Comparison of ENCODE assay signal across 20 cellular contexts in genomic region chr7:97847791-97848190, GRCh38. TPM values are rescaled to one million over a fixed set of nuclear protein-coding genes. Genes with fewer than 3 reads are reported as not detected.
A peak's percentile ranks its signal among the peaks of the same experiment; 100 is the strongest.
DNase-seq lines count a peak whose midpoint lies in the region; ATAC-seq and TF ChIP-seq lines count a peak whose summit lies in the region.
"Had no signal": no experiment of that assay in that cellular context is flagged by ENCODE, and none has a peak within 500 bp of the region (broad histone marks: within the 10 kb centered on the region; RNA-seq: fewer than 3 reads in every experiment).

No MANE protein-coding gene starts in this region.

- peaks cover 2% of the 10 kb centered on the region; the same call in 1 of the 2 replicates for H3K36me3 ChIP-seq in PC-3 (ENCODE audit: low read depth, low read length)
- H3K36me3 ChIP-seq: SJSA1 had no signal

- H3F3A ChIP-seq in PC-3 (ENCODE audit: low read length, unreplicated experiment), result no peaks in the 10 kb centered on the region

- POLR2A ChIA-PET in PC-3 (lab: Charles Lee; ENCODE audit: unreplicated experiment), result no interaction called here
- POLR2A ChIA-PET in activated CD8-positive, alpha-beta T cell treated with anti-CD3 and anti-CD28 coated beads for 36 hours (lab: Charles Lee), result interaction anchor here (0.6 kb wide), 1 partner anchor 710 kb away, joined by 3 read pairs; no protein-coding TSS in a partner anchor

- no peak overlapping the region for H3K9ac ChIP-seq in PC-3 (ENCODE audit: low read length)

- CTCF ChIA-PET in PC-3 (lab: Charles Lee), result interaction anchor here (0.6 kb wide), 2 partner anchors 11 to 346 kb away, joined by 3 to 4 read pairs; no protein-coding TSS in a partner anchor
- CTCF ChIA-PET in activated CD8-positive, alpha-beta T cell treated with anti-CD3 and anti-CD28 coated beads for 36 hours (lab: Charles Lee), result interaction anchor here (1.1 to 2.6 kb wide), 3 partner anchors 9 to 166 kb away, joined by 3 to 6 read pairs (median 6); no protein-coding TSS in a partner anchor

- no peaks in the 10 kb centered on the region for H3K9me2 ChIP-seq in PC-3 (replicated peaks; ENCODE audit: low read length)

- H3K9me3 ChIP-seq in PC-3 (ENCODE audit: low read length), result no peaks in the 10 kb centered on the region
- H3K9me3 ChIP-seq: SJSA1 had no signal

- BruUV-seq in PC-3 (replicated peaks; lab: Mats Ljungman, UMichigan), result no TSS peak

- no peaks in the 10 kb centered on the region for H4K20me1 ChIP-seq in PC-3 (ENCODE audit: low read length)

- no peak overlapping the region for H3K27ac ChIP-seq in PC-3 (ENCODE audit: low read length)
- H3K27ac ChIP-seq: A549, SJSA1 had no signal

- H3K27ac Mint-ChIP-seq in activated CD8-positive, alpha-beta T cell treated with anti-CD3 and anti-CD28 coated beads for 36 hours, result no peak overlapping the region
- no peak overlapping the region for H3K27ac Mint-ChIP-seq in type B pancreatic cell
- H3K27ac Mint-ChIP-seq: CD14-positive monocyte, GM23338, T-cell had no signal

- H2AFZ ChIP-seq in PC-3 (ENCODE audit: low read length), result no peak overlapping the region
- H2AFZ ChIP-seq: GM23338 had no signal

- H3K4me1 ChIP-seq in PC-3 (ENCODE audit: insufficient read depth, low read length), result no peaks in the 10 kb centered on the region
- H3K4me1 ChIP-seq: A549, SJSA1 had no signal

- H3K79me2 ChIP-seq in PC-3 (ENCODE audit: low read length), result no peaks in the 10 kb centered on the region

- no peak for TF ChIP-seq POLR2A in NB4 (IDR thresholded peaks at IDR 0.05; ENCODE audit: extremely low read depth, insufficient read length)

- TF ChIP-seq CTCF in NB4 (IDR thresholded peaks at IDR 0.05; ENCODE audit: low read depth, low read length), result no peak
- no peak for TF ChIP-seq CTCF in PC-3 (conservative IDR thresholded peaks at IDR 0.05; ENCODE audit: low read depth, low read length)
- TF ChIP-seq CTCF in activated CD8-positive, alpha-beta T cell treated with anti-CD3 and anti-CD28 coated beads for 36 hours (IDR thresholded peaks at IDR 0.05), result no peak
- TF ChIP-seq CTCF in type B pancreatic cell (conservative IDR thresholded peaks at IDR 0.05), result no peak

- peak; percentile 23; the same call in 1 of the 2 replicates for ATAC-seq in PC-3
- no peak for ATAC-seq in activated CD8-positive, alpha-beta T cell treated with anti-CD3 and anti-CD28 coated beads for 36 hours
- no peak for ATAC-seq in HG02678 (IDR thresholded peaks at IDR 0.05; ENCODE audit: unreplicated experiment)
- ATAC-seq: GM23338, T-cell had no signal

- H3K9me3 Mint-ChIP-seq in activated CD8-positive, alpha-beta T cell treated with anti-CD3 and anti-CD28 coated beads for 36 hours, result no peaks in the 10 kb centered on the region
- H3K9me3 Mint-ChIP-seq in type B pancreatic cell, result no peaks in the 10 kb centered on the region
- H3K9me3 Mint-ChIP-seq: T-cell had no signal

- intact Hi-C loops in PC-3 (cut with micrococcal nuclease), result loop anchor here (10.0 kb wide), 1 partner anchor 317 kb away; no protein-coding TSS in a partner anchor
- intact Hi-C loops in activated CD8-positive, alpha-beta T cell treated with anti-CD3 and anti-CD28 coated beads for 36 hours (cut with micrococcal nuclease), result no loop called here

- no peaks in the 10 kb centered on the region for H3K27me3 ChIP-seq in PC-3 (ENCODE audit: low read length)
- H3K27me3 ChIP-seq: SJSA1 had no signal

- no peak overlapping the region for H3K4me3 Mint-ChIP-seq in activated CD8-positive, alpha-beta T cell treated with anti-CD3 and anti-CD28 coated beads for 36 hours
- no peak overlapping the region for H3K4me3 Mint-ChIP-seq in type B pancreatic cell
- H3K4me3 Mint-ChIP-seq: CD14-positive monocyte, GM23338, T-cell had no signal

- H3K27me3 Mint-ChIP-seq in activated CD8-positive, alpha-beta T cell treated with anti-CD3 and anti-CD28 coated beads for 36 hours, result no peaks in the 10 kb centered on the region
- no peaks in the 10 kb centered on the region for H3K27me3 Mint-ChIP-seq in type B pancreatic cell
- H3K27me3 Mint-ChIP-seq: T-cell had no signal

- H3K4me1 Mint-ChIP-seq in activated CD8-positive, alpha-beta T cell treated with anti-CD3 and anti-CD28 coated beads for 36 hours (ENCODE audit: low read depth), result no peaks in the 10 kb centered on the region
- H3K4me1 Mint-ChIP-seq in type B pancreatic cell (ENCODE audit: unreplicated experiment), result no peaks in the 10 kb centered on the region
- H3K4me1 Mint-ChIP-seq: CD14-positive monocyte, GM23338, T-cell had no signal

- peaks cover 24% of the 10 kb centered on the region for H3K36me3 Mint-ChIP-seq in activated CD8-positive, alpha-beta T cell treated with anti-CD3 and anti-CD28 coated beads for 36 hours (ENCODE audit: low read depth)
- peaks cover 12% of the 10 kb centered on the region for H3K36me3 Mint-ChIP-seq in type B pancreatic cell

- H3K4me3 ChIP-seq in NB4 (ENCODE audit: low read depth, low read length) (no peak overlapping the region), PC-3 (ENCODE audit: low read length) (no peak overlapping the region)
- H3K4me3 ChIP-seq: A549, GM23338, SJSA1 had no signal

- H3K4me2 ChIP-seq in PC-3 (ENCODE audit: low read length), result no peak overlapping the region
- H3K4me2 ChIP-seq: A549, GM23338 had no signal

- peak; percentile 46 for DNase-seq in SIG-M5 treated with dmso at 0.1 percent for 504 hours (lab: John Stamatoyannopoulos, UW; ENCODE audit: unreplicated experiment)
- DNase-seq in SIG-M5 (lab: John Stamatoyannopoulos, UW), result no peak
- DNase-seq in NB4 (ENCODE audit: low read depth), result peak; percentile 14
- DNase-seq in PC-3, result no peak
- DNase-seq in activated CD8-positive, alpha-beta T cell treated with anti-CD3 and anti-CD28 coated beads for 36 hours, result no peak
- no peak for DNase-seq in type B pancreatic cell (ENCODE audit: extremely low spot score, unreplicated experiment)
- no peak for DNase-seq in NCI-H1417 (lab: John Stamatoyannopoulos, UW)
- DNase-seq: COR-L47, DMS53, NCI-H1105, NCI-H1930, NCI-H2171, NCI-H446 treated with DMSO at 0.1 percent for 48 hours, T-cell, T1000 had no signal

RNA-seq across cellular contexts. Expression of gene ASNS, which starts 24.4 kb away (rescaled TPM):
- total RNA-seq in PC-3 (2014; rRNA removed) (14.9 and 19.5 TPM in 2 replicates), type B pancreatic cell (ENCODE audit: low replicate concordance) (48.0 and 50.5 TPM in 2 replicates)
- 100 to 1,000 TPM; 226 to 229 TPM for total RNA-seq in activated CD8-positive, alpha-beta T cell treated with anti-CD3 and anti-CD28 coated beads for 36 hours

Comparison
In these comparisons a context has a peak if more than half of its experiments do, and no peak if none do; other contexts are left out.
1. DNase-seq: peak in SIG-M5 treated with dmso at 0.1 percent for 504 hours (single experiment) and NB4 (single experiment); none in SIG-M5 (single experiment), PC-3 (single experiment), activated CD8-positive, alpha-beta T cell treated with anti-CD3 and anti-CD28 coated beads for 36 hours (single experiment), type B pancreatic cell (single experiment) and NCI-H1417 (0 of 3).